ENCODE assay signal across 8 cellular contexts in the genomic region with DNA sequence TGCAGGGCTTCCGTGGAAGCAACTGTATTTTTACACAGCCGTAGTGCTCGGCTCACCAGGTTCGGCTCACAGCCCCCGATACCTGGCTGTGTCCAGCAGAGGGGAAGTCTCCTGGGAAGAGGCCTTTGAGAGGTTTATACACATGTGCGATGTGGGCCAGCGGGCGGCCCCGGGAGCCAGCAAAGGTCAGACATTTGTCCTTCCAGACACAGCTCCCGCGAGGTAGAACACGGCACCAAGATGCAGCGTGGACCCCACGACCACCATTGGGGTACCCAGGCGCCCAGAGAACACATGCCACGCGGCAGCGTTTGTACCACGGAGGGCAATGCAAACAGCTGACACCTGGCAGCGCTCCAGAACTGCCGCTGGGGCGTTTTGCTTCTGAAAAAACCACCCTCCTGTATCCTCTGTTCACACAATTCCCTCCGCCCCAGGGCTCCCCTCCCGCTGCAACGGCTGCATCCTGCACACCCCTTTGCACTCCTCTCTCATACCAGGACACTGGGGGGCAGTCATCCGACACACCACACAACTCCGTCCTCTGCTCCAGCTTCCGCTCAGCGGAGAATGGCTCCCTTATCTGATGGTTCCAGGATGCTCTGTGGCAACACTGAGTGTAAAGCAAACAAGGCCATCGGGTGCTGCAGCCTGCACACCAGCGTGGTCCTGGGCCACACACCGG.
A peak's percentile ranks its signal among the peaks of the same experiment; 100 is the strongest.
DNase-seq lines count a peak whose midpoint lies in the region; ATAC-seq and TF ChIP-seq lines count a peak whose summit lies in the region.

No MANE protein-coding gene starts in this region.

- no peak for ATAC-seq in HG02885 (IDR thresholded peaks at IDR 0.05; ENCODE audit: poor library complexity, unreplicated experiment)
- ATAC-seq in HG02870 (IDR thresholded peaks at IDR 0.05; ENCODE audit: unreplicated experiment), result no peak

- peak; percentile 2 for DNase-seq in NCI-H1436 treated with DMSO at 0.1 percent for 48 hours (lab: John Stamatoyannopoulos, UW)
- DNase-seq in T-helper 9 cell, result peak; percentile 21
- peak; percentile 87 for DNase-seq in astrocyte of the spinal cord (ENCODE audit: low read depth, low spot score)
- peak; percentile 54 for DNase-seq in iPS DF 19.7 (ENCODE audit: low read depth, low spot score)
- DNase-seq in skeletal muscle cell (ENCODE audit: low read depth), result peak; percentile 56

- H3K4me3 ChIP-seq in GM12875 (ENCODE audit: low read depth, low read length) (no peak overlapping the region), astrocyte of the spinal cord (ENCODE audit: low read depth, low read length) (no peak overlapping the region), skeletal muscle cell (ENCODE audit: low read depth, low read length) (no peak overlapping the region)

- peak; percentile 4; the same call in 1 of the 2 replicates for TF ChIP-seq CTCF in GM12875 (IDR thresholded peaks at IDR 0.05; ENCODE audit: borderline replicate concordance, insufficient read depth, low read depth, low read length)
- TF ChIP-seq CTCF in astrocyte of the spinal cord (IDR thresholded peaks at IDR 0.05; ENCODE audit: low read depth, low read length), result peak; percentile 67

- in situ Hi-C loops in astrocyte of the spinal cord (cut with HindIII; ENCODE audit: low sequenced_read_pairs), result no loop called here

Comparison
In these comparisons a context has a peak if more than half of its experiments do, and no peak if none do; other contexts are left out.
1. DNase-seq: peak in every context shown above with its lines; median percentile 87 in astrocyte of the spinal cord; 56 in skeletal muscle cell; 54 in iPS DF 19.7; 21 in T-helper 9 cell; 2 in NCI-H1436 treated with DMSO at 0.1 percent for 48 hours.